ENCODE assay signal across 11 cellular contexts in genomic region chr14:105165134-105165704, GRCh38. TPM values are rescaled to one million over a fixed set of nuclear protein-coding genes. Genes with fewer than 3 reads are reported as not detected.
DNase-seq lines count a peak whose midpoint lies in the region.
"Had no signal": no experiment of that assay in that cellular context is flagged by ENCODE, and none has a peak within 500 bp of the region (broad histone marks: within the 10 kb centered on the region; RNA-seq: fewer than 3 reads in every experiment).

No MANE protein-coding gene starts in this region.

- H3K4me3 Mint-ChIP-seq in activated T-helper 1 cell treated with anti-CD3 and anti-CD28 coated beads, Interleukin-12 subunit alpha, Interleukin-12 subunit beta, Interleukin-2, Interleukin-4 antibody, amounts not matched to agents 30 ng/mL and 10 ng/mL and 1 ng/mL, durations not matched to agents 14 hours and 24 hours and 36 hours: no peak overlapping the region
- no peak overlapping the region for H3K4me3 Mint-ChIP-seq in activated T-cell treated with anti-CD3 and anti-CD28 coated beads, Interleukin-2, amount 50 U/mL, for 24 hours
- H3K4me3 Mint-ChIP-seq: activated naive CD8-positive, alpha-beta T cell had no signal

- no peaks in the 10 kb centered on the region for H3K36me3 Mint-ChIP-seq in activated T-helper 1 cell treated with anti-CD3 and anti-CD28 coated beads, Interleukin-12 subunit alpha, Interleukin-12 subunit beta, Interleukin-2, Interleukin-4 antibody, amounts not matched to agents 30 ng/mL and 10 ng/mL and 1 ng/mL, durations not matched to agents 14 hours and 24 hours and 36 hours (ENCODE audit: low read depth)
- H3K36me3 Mint-ChIP-seq in activated T-cell treated with anti-CD3 and anti-CD28 coated beads, Interleukin-2, amount 50 U/mL, for 24 hours (ENCODE audit: low read depth): no peaks in the 10 kb centered on the region
- H3K36me3 Mint-ChIP-seq: activated naive CD8-positive, alpha-beta T cell; CD4-positive, CD25-positive, alpha-beta regulatory T cell had no signal

- H3K4me1 Mint-ChIP-seq in activated T-helper 1 cell treated with anti-CD3 and anti-CD28 coated beads, Interleukin-12 subunit alpha, Interleukin-12 subunit beta, Interleukin-2, Interleukin-4 antibody, amounts not matched to agents 30 ng/mL and 10 ng/mL and 1 ng/mL, durations not matched to agents 14 hours and 24 hours and 36 hours (ENCODE audit: low read depth): peaks cover 6% of the 10 kb centered on the region
- H3K4me1 Mint-ChIP-seq in activated T-cell treated with anti-CD3 and anti-CD28 coated beads, Interleukin-2, amount 50 U/mL, for 24 hours (ENCODE audit: low read depth): peaks cover 9% of the 10 kb centered on the region

- peak; percentile 88 for DNase-seq in DMS53 (lab: John Stamatoyannopoulos, UW)
- DNase-seq in NCI-H146 (lab: John Stamatoyannopoulos, UW): peak; percentile 98
- peak; percentile 79 to 80 for DNase-seq in SHP77 (lab: John Stamatoyannopoulos, UW)
- DNase-seq in myocyte (ENCODE audit: low read depth): peak; percentile 68
- no peak for DNase-seq in activated T-helper 1 cell treated with anti-CD3 and anti-CD28 coated beads, Interleukin-12 subunit alpha, Interleukin-12 subunit beta, Interleukin-2, Interleukin-4 antibody, amounts not matched to agents 30 ng/mL and 10 ng/mL and 1 ng/mL, durations not matched to agents 14 hours and 24 hours and 36 hours (ENCODE audit: low spot score)
- DNase-seq in HuH-7.5 (ENCODE audit: low spot score): no peak
- DNase-seq in activated T-cell treated with anti-CD3 and anti-CD28 coated beads, Interleukin-2, amount 50 U/mL, for 24 hours: no peak
- DNase-seq in hypothalamus (lab: John Stamatoyannopoulos, UW): no peak
- DNase-seq: CD4-positive, CD25-positive, alpha-beta regulatory T cell; NCI-H1048 had no signal

- peaks cover 17% of the 10 kb centered on the region for H3K27me3 Mint-ChIP-seq in activated T-helper 1 cell treated with anti-CD3 and anti-CD28 coated beads, Interleukin-12 subunit alpha, Interleukin-12 subunit beta, Interleukin-2, Interleukin-4 antibody, amounts not matched to agents 30 ng/mL and 10 ng/mL and 1 ng/mL, durations not matched to agents 14 hours and 24 hours and 36 hours (ENCODE audit: insufficient read depth)
- peaks cover 28% of the 10 kb centered on the region for H3K27me3 Mint-ChIP-seq in activated T-cell treated with anti-CD3 and anti-CD28 coated beads, Interleukin-2, amount 50 U/mL, for 24 hours

- no peak overlapping the region for H3K27ac Mint-ChIP-seq in activated T-helper 1 cell treated with anti-CD3 and anti-CD28 coated beads, Interleukin-12 subunit alpha, Interleukin-12 subunit beta, Interleukin-2, Interleukin-4 antibody, amounts not matched to agents 30 ng/mL and 10 ng/mL and 1 ng/mL, durations not matched to agents 14 hours and 24 hours and 36 hours
- no peak overlapping the region for H3K27ac Mint-ChIP-seq in activated T-cell treated with anti-CD3 and anti-CD28 coated beads, Interleukin-2, amount 50 U/mL, for 24 hours
- H3K27ac Mint-ChIP-seq: activated naive CD8-positive, alpha-beta T cell; CD4-positive, CD25-positive, alpha-beta regulatory T cell had no signal

- intact Hi-C loops in activated T-helper 1 cell treated with anti-CD3 and anti-CD28 coated beads, Interleukin-12 subunit alpha, Interleukin-12 subunit beta, Interleukin-2, Interleukin-4 antibody, amounts not matched to agents 30 ng/mL and 10 ng/mL and 1 ng/mL, durations not matched to agents 14 hours and 24 hours and 36 hours (cut with micrococcal nuclease): loop anchor here (5.0 kb wide), 1 partner anchor 73 kb away; no protein-coding TSS in a partner anchor

- H3K9me3 Mint-ChIP-seq in activated T-helper 1 cell treated with anti-CD3 and anti-CD28 coated beads, Interleukin-12 subunit alpha, Interleukin-12 subunit beta, Interleukin-2, Interleukin-4 antibody, amounts not matched to agents 30 ng/mL and 10 ng/mL and 1 ng/mL, durations not matched to agents 14 hours and 24 hours and 36 hours: no peaks in the 10 kb centered on the region
- H3K9me3 Mint-ChIP-seq in activated T-cell treated with anti-CD3 and anti-CD28 coated beads, Interleukin-2, amount 50 U/mL, for 24 hours: no peaks in the 10 kb centered on the region

RNA-seq across cellular contexts. Expression of gene JAG2, which starts 3.4 kb away (rescaled TPM):
- total RNA-seq in myocyte: 32.5 and 42.7 TPM in 2 replicates
- polyA plus RNA-seq in myocyte (2012): 12.0 TPM
- 6.5 and 7.4 TPM in 2 replicates for total RNA-seq in activated T-helper 1 cell treated with anti-CD3 and anti-CD28 coated beads, Interleukin-12 subunit alpha, Interleukin-12 subunit beta, Interleukin-2, Interleukin-4 antibody, amounts not matched to agents 30 ng/mL and 10 ng/mL and 1 ng/mL, durations not matched to agents 14 hours and 24 hours and 36 hours

RNA-seq across cellular contexts. Expression of gene NUDT14, which starts 15.9 kb away (rescaled TPM):
- total RNA-seq in myocyte: 33.2 and 40.9 TPM in 2 replicates
- polyA plus RNA-seq in myocyte (2012): 14.7 TPM
- total RNA-seq in activated T-helper 1 cell treated with anti-CD3 and anti-CD28 coated beads, Interleukin-12 subunit alpha, Interleukin-12 subunit beta, Interleukin-2, Interleukin-4 antibody, amounts not matched to agents 30 ng/mL and 10 ng/mL and 1 ng/mL, durations not matched to agents 14 hours and 24 hours and 36 hours: 8.5 and 10.9 TPM in 2 replicates

Comparison
In these comparisons a context has a peak if more than half of its experiments do, and no peak if none do; other contexts are left out.
1. DNase-seq: peak in DMS53 (single experiment), NCI-H146 (single experiment), SHP77 (2 of 2) and myocyte (single experiment); none in activated T-helper 1 cell treated with anti-CD3 and anti-CD28 coated beads, Interleukin-12 subunit alpha, Interleukin-12 subunit beta, Interleukin-2, Interleukin-4 antibody, amounts not matched to agents 30 ng/mL and 10 ng/mL and 1 ng/mL, durations not matched to agents 14 hours and 24 hours and 36 hours (single experiment), HuH-7.5 (single experiment), activated T-cell treated with anti-CD3 and anti-CD28 coated beads, Interleukin-2, amount 50 U/mL, for 24 hours (single experiment) and hypothalamus (0 of 51).